ENCODE assay signal across 16 cellular contexts in genomic region chr15:101764669-101765339, GRCh38. TPM values are rescaled to one million over a fixed set of nuclear protein-coding genes. Genes with fewer than 3 reads are reported as not detected.
"Had no signal": no experiment of that assay in that cellular context is flagged by ENCODE, and none has a peak within 500 bp of the region (broad histone marks: within the 10 kb centered on the region; RNA-seq: fewer than 3 reads in every experiment).

No MANE protein-coding gene starts in this region.

RNA-seq across cellular contexts. Expression of gene OR4F6, which starts 38.5 kb away (rescaled TPM):
- total RNA-seq: activated CD4-positive, alpha-beta memory T cell treated with anti-CD3 and anti-CD28 coated beads, Interleukin-2, amount 10 ng/mL, durations not matched to agents 7 days and 5 days; activated naive CD4-positive, alpha-beta T cell treated with anti-CD3 and anti-CD28 coated beads for 36 hours; activated naive CD8-positive, alpha-beta T cell treated with anti-CD3 and anti-CD28 coated beads, Interleukin-2, amount 10 ng/mL, durations not matched to agents 7 days and 5 days; activated T-cell treated with anti-CD3 and anti-CD28 coated beads, Interleukin-2, amount 50 U/mL, for 72 hours; body of pancreas; cardiac muscle cell; cerebellum; endodermal cell; esophagus squamous epithelium; glomerular endothelial cell; lung; natural killer cell; ovary; pulmonary artery endothelial cell; right lobe of liver; ureter had no signal

RNA-seq across cellular contexts. Expression of gene OR4F15, which starts 47.2 kb away (rescaled TPM):
- total RNA-seq: activated CD4-positive, alpha-beta memory T cell treated with anti-CD3 and anti-CD28 coated beads, Interleukin-2, amount 10 ng/mL, durations not matched to agents 7 days and 5 days; activated naive CD4-positive, alpha-beta T cell treated with anti-CD3 and anti-CD28 coated beads for 36 hours; activated naive CD8-positive, alpha-beta T cell treated with anti-CD3 and anti-CD28 coated beads, Interleukin-2, amount 10 ng/mL, durations not matched to agents 7 days and 5 days; activated T-cell treated with anti-CD3 and anti-CD28 coated beads, Interleukin-2, amount 50 U/mL, for 72 hours; body of pancreas; cardiac muscle cell; cerebellum; endodermal cell; glomerular endothelial cell; lung; natural killer cell; ovary; pulmonary artery endothelial cell; right lobe of liver; ureter had no signal
